Comparison of ENCODE assay signal across 9 cellular contexts in genomic region chr12:19382111-19382526, GRCh38. TPM values are rescaled to one million over a fixed set of nuclear protein-coding genes. Genes with fewer than 3 reads are reported as not detected.
DNase-seq lines count a peak whose midpoint lies in the region; ATAC-seq and TF ChIP-seq lines count a peak whose summit lies in the region.
"Had no signal": no experiment of that assay in that cellular context is flagged by ENCODE, and none has a peak within 500 bp of the region (broad histone marks: within the 10 kb centered on the region; RNA-seq: fewer than 3 reads in every experiment).

No MANE protein-coding gene starts in this region.

- no peak for DNase-seq in DND-41
- peak; percentile 66 for DNase-seq in activated CD8-positive, alpha-beta memory T cell treated with anti-CD3 and anti-CD28 coated beads, Interleukin-2, amount 10 ng/mL, durations not matched to agents 7 days and 5 days
- peak; percentile 56 for DNase-seq in iPS-NIHi7 (ENCODE audit: extremely low spot score)
- DNase-seq in stimulated activated naive CD8-positive, alpha-beta T cell treated with anti-CD3 and anti-CD28 coated beads, Interleukin-15, Interleukin-2, amounts not matched to agents 100 U/mL and 50 U/mL, for 24 hours = peak; percentile 50
- no peak for DNase-seq in DMS114 treated with DMSO at 0.1 percent for 48 hours (lab: John Stamatoyannopoulos, UW; ENCODE audit: unreplicated experiment)
- no peak for DNase-seq in SKM-1 (lab: John Stamatoyannopoulos, UW; ENCODE audit: unreplicated experiment)
- DNase-seq: lower lobe of right lung had no signal

- no peaks in the 10 kb centered on the region for H3K27me3 Mint-ChIP-seq in activated CD8-positive, alpha-beta memory T cell treated with anti-CD3 and anti-CD28 coated beads, Interleukin-2, amount 10 ng/mL, durations not matched to agents 7 days and 5 days

- CTCF ChIA-PET in activated CD8-positive, alpha-beta memory T cell treated with anti-CD3 and anti-CD28 coated beads, Interleukin-2, amount 10 ng/mL, durations not matched to agents 7 days and 5 days (lab: Charles Lee) = interaction anchor here (0.8 kb wide), 1 partner anchor 11 kb away, joined by 3 read pairs; no protein-coding TSS in a partner anchor

- H3K4me1 ChIP-seq in DND-41 (ENCODE audit: insufficient read depth, low read length) = no peaks in the 10 kb centered on the region
- H3K4me1 ChIP-seq: lower lobe of right lung had no signal

- no peaks in the 10 kb centered on the region for H4K20me1 ChIP-seq in DND-41 (ENCODE audit: insufficient read depth, low read length)

- no peak overlapping the region for H3K4me2 ChIP-seq in DND-41 (ENCODE audit: insufficient read depth, low read length)

- H3K27ac Mint-ChIP-seq in activated CD8-positive, alpha-beta memory T cell treated with anti-CD3 and anti-CD28 coated beads, Interleukin-2, amount 10 ng/mL, durations not matched to agents 7 days and 5 days = no peak overlapping the region

- no peak overlapping the region for H3K4me3 ChIP-seq in DND-41 (ENCODE audit: low read depth in 1 of 2, low read length in 2 of 2)
- H3K4me3 ChIP-seq: lower lobe of right lung had no signal

- no peak overlapping the region for H3K9ac ChIP-seq in DND-41 (ENCODE audit: low read depth, low read length)

- no peaks in the 10 kb centered on the region for H3K9me3 ChIP-seq in DND-41 (ENCODE audit: insufficient read depth, low read length, severe bottlenecking)
- H3K9me3 ChIP-seq: lower lobe of right lung had no signal

- no peak overlapping the region for H3K27ac ChIP-seq in DND-41 (ENCODE audit: low read length)
- H3K27ac ChIP-seq: lower lobe of right lung had no signal

- TF ChIP-seq CTCF in DND-41 (IDR thresholded peaks at IDR 0.05; ENCODE audit: borderline replicate concordance, extremely low read depth, low read length, poor library complexity, severe bottlenecking) = no peak

- peaks cover 5% of the 10 kb centered on the region for H3K36me3 Mint-ChIP-seq in activated CD8-positive, alpha-beta memory T cell treated with anti-CD3 and anti-CD28 coated beads, Interleukin-2, amount 10 ng/mL, durations not matched to agents 7 days and 5 days

- no peaks in the 10 kb centered on the region for H3K79me2 ChIP-seq in DND-41 (ENCODE audit: insufficient read depth, low read length)

- H3K9me3 Mint-ChIP-seq in activated CD8-positive, alpha-beta memory T cell treated with anti-CD3 and anti-CD28 coated beads, Interleukin-2, amount 10 ng/mL, durations not matched to agents 7 days and 5 days (ENCODE audit: low read depth) = no peaks in the 10 kb centered on the region

- H2AFZ ChIP-seq in DND-41 (ENCODE audit: low read depth, low read length) = no peak overlapping the region

- no peaks in the 10 kb centered on the region for H3K36me3 ChIP-seq in DND-41 (ENCODE audit: insufficient read depth, low read length)

- ATAC-seq in DND-41 (ENCODE audit: insufficient read depth, low read depth) = 0 out of 3 replicates have a peak, but pooled peaks have one; percentile 37
- peak; percentile 91 for ATAC-seq in GM21360 (IDR thresholded peaks at IDR 0.05; ENCODE audit: unreplicated experiment)
- ATAC-seq in HG03460 (IDR thresholded peaks at IDR 0.05; ENCODE audit: unreplicated experiment) = peak; percentile 96
- ATAC-seq in activated CD8-positive, alpha-beta memory T cell treated with anti-CD3 and anti-CD28 coated beads, Interleukin-2, amount 10 ng/mL, durations not matched to agents 7 days and 5 days = peak; percentile 86
- peak; percentile 95 for ATAC-seq in stimulated activated naive CD8-positive, alpha-beta T cell treated with anti-CD3 and anti-CD28 coated beads, Interleukin-15, Interleukin-2, amounts not matched to agents 100 U/mL and 50 U/mL, for 24 hours

- H3K27me3 ChIP-seq in DND-41 (ENCODE audit: insufficient read depth, low read length, poor library complexity) = no peaks in the 10 kb centered on the region

- H3K4me1 Mint-ChIP-seq in activated CD8-positive, alpha-beta memory T cell treated with anti-CD3 and anti-CD28 coated beads, Interleukin-2, amount 10 ng/mL, durations not matched to agents 7 days and 5 days = peaks cover 14% of the 10 kb centered on the region

- H3K4me3 Mint-ChIP-seq in activated CD8-positive, alpha-beta memory T cell treated with anti-CD3 and anti-CD28 coated beads, Interleukin-2, amount 10 ng/mL, durations not matched to agents 7 days and 5 days = no peak overlapping the region

RNA-seq across cellular contexts. Expression of gene AEBP2, which starts 57.2 kb away (rescaled TPM):
- total RNA-seq in activated CD8-positive, alpha-beta memory T cell treated with anti-CD3 and anti-CD28 coated beads, Interleukin-2, amount 10 ng/mL, durations not matched to agents 7 days and 5 days = 10 to 100 TPM; 59.6 to 76.1 TPM

Comparison
In these comparisons a context has a peak if more than half of its experiments do, and no peak if none do; other contexts are left out.
1. ATAC-seq: peak in every context shown above with its lines; median percentile 96 in HG03460; 95 in stimulated activated naive CD8-positive, alpha-beta T cell treated with anti-CD3 and anti-CD28 coated beads, Interleukin-15, Interleukin-2, amounts not matched to agents 100 U/mL and 50 U/mL, for 24 hours; 91 in GM21360; 86 in activated CD8-positive, alpha-beta memory T cell treated with anti-CD3 and anti-CD28 coated beads, Interleukin-2, amount 10 ng/mL, durations not matched to agents 7 days and 5 days; 37 in DND-41.
2. DNase-seq: peak in activated CD8-positive, alpha-beta memory T cell treated with anti-CD3 and anti-CD28 coated beads, Interleukin-2, amount 10 ng/mL, durations not matched to agents 7 days and 5 days (single experiment), iPS-NIHi7 (single experiment) and stimulated activated naive CD8-positive, alpha-beta T cell treated with anti-CD3 and anti-CD28 coated beads, Interleukin-15, Interleukin-2, amounts not matched to agents 100 U/mL and 50 U/mL, for 24 hours (single experiment); none in DND-41 (single experiment), DMS114 treated with DMSO at 0.1 percent for 48 hours (single experiment) and SKM-1 (single experiment).